ENCODE assay signal across 16 cellular contexts in the genomic region with DNA sequence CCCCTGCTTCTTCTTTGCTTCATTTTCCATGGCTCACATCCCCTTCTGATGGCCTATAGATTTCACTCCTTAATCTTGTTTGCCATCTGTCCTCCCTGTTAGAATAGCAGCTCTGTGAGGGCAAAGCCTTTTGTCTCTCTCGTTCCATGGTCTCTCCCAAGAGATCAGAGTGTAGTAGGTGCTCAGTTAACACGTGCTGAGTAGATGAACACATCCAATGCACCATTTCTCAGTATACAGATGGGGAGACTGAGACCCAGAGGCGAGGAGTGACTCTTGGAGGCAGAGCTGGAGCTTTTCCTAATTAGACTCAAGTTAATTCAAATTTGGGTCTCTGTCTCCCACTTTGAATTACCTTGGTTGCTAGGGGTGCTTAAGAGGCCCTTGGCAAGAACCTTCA. TPM values are rescaled to one million over a fixed set of nuclear protein-coding genes. Genes with fewer than 3 reads are reported as not detected.
DNase-seq lines count a peak whose midpoint lies in the region; ATAC-seq and TF ChIP-seq lines count a peak whose summit lies in the region.
"Had no signal": no experiment of that assay in that cellular context is flagged by ENCODE, and none has a peak within 500 bp of the region (broad histone marks: within the 10 kb centered on the region; RNA-seq: fewer than 3 reads in every experiment).

No MANE protein-coding gene starts in this region.

- H3K4me2 ChIP-seq in mesenchymal stem cell (ENCODE audit: low read length, poor library complexity, severe bottlenecking): no peak overlapping the region

- peaks cover 66% of the 10 kb centered on the region for H3K27me3 Mint-ChIP-seq in stimulated activated naive CD8-positive, alpha-beta T cell treated with anti-CD3 and anti-CD28 coated beads, Interleukin-15, amount 100 ng/mL, for 72 hours

- H2BK12ac ChIP-seq in mesenchymal stem cell (ENCODE audit: low read length in 2 of 2): peak overlapping the region in 1 of 2 experiments; percentile 40

- H3K9me3 ChIP-seq in HEK293 (ENCODE audit: control insufficient read depth, insufficient read depth, low read depth, low read length) (no peaks in the 10 kb centered on the region), RWPE2 (ENCODE audit: severe bottlenecking) (no peaks in the 10 kb centered on the region), mesenchymal stem cell (ENCODE audit: control insufficient read depth, low read length) (no peaks in the 10 kb centered on the region)
- H3K9me3 ChIP-seq: Peyer's patch had no signal

- H3K9ac ChIP-seq in mesenchymal stem cell (ENCODE audit: low read length): peak overlapping the region; percentile 12

- no peak overlapping the region for H2BK15ac ChIP-seq in mesenchymal stem cell (ENCODE audit: low read depth, poor library complexity, severe bottlenecking)

- peaks cover 8% of the 10 kb centered on the region for H3K27me3 ChIP-seq in RWPE2 (ENCODE audit: insufficient read depth, poor library complexity, severe bottlenecking)
- H3K27me3 ChIP-seq in mesenchymal stem cell (ENCODE audit: control insufficient read depth in 1 of 2, insufficient read depth in 1 of 2, low read length in 2 of 2): peaks cover 9 to 19% of the 10 kb centered on the region in 2 experiments
- H3K27me3 ChIP-seq: Peyer's patch had no signal

- no peaks in the 10 kb centered on the region for H3K79me1 ChIP-seq in mesenchymal stem cell (replicated peaks; ENCODE audit: low read length, poor library complexity, severe bottlenecking)

- H4K8ac ChIP-seq in mesenchymal stem cell (ENCODE audit: low read length): no peak overlapping the region

- no peak overlapping the region for H2BK120ac ChIP-seq in mesenchymal stem cell (ENCODE audit: low read depth, low read length)

- POLR2A ChIA-PET in HEK293 (lab: Yijun Ruan, JAX): no interaction called here

- peak overlapping the region; percentile 41 for H4K91ac ChIP-seq in mesenchymal stem cell (ENCODE audit: low read length)

- no peak overlapping the region for H2BK5ac ChIP-seq in mesenchymal stem cell (ENCODE audit: low read depth, low read length, poor library complexity, severe bottlenecking)

- peaks cover 7% of the 10 kb centered on the region for H3K4me1 Mint-ChIP-seq in stimulated activated naive CD8-positive, alpha-beta T cell treated with anti-CD3 and anti-CD28 coated beads, Interleukin-15, amount 100 ng/mL, for 72 hours

- no peak overlapping the region for H3K27ac ChIP-seq in HEK293 (ENCODE audit: extremely low read depth, low read depth, low read length)
- no peak overlapping the region for H3K27ac ChIP-seq in RWPE2 (ENCODE audit: poor library complexity, severe bottlenecking)
- no peak overlapping the region for H3K27ac ChIP-seq in mesenchymal stem cell (ENCODE audit: low read length, poor library complexity, severe bottlenecking)
- H3K27ac ChIP-seq: C4-2B had no signal

- H3K18ac ChIP-seq in mesenchymal stem cell (ENCODE audit: low read depth in 1 of 2, low read length in 2 of 2): no peak overlapping the region

- no peaks in the 10 kb centered on the region for H3K9me3 Mint-ChIP-seq in stimulated activated naive CD8-positive, alpha-beta T cell treated with anti-CD3 and anti-CD28 coated beads, Interleukin-15, amount 100 ng/mL, for 72 hours
- H3K9me3 Mint-ChIP-seq: CD8-positive, alpha-beta memory T cell had no signal

- H3K4me3 ChIP-seq in HEK293 (ENCODE audit: low read depth, low read length) (no peak overlapping the region), RWPE2 (ENCODE audit: severe bottlenecking) (no peak overlapping the region), mesenchymal stem cell (ENCODE audit: insufficient read depth in 1 of 2, low read depth in 1 of 2, low read length in 2 of 2) (no peak overlapping the region)
- H3K4me3 ChIP-seq: Peyer's patch had no signal

- H3K23ac ChIP-seq in mesenchymal stem cell (ENCODE audit: low read length in 2 of 2): no peak overlapping the region

- H3K36me3 ChIP-seq in HEK293 (ENCODE audit: control insufficient read depth in 2 of 2, insufficient read depth in 1 of 2, low read length in 2 of 2) (no peaks in the 10 kb centered on the region; a peak in 1 of 3 replicates), RWPE2 (ENCODE audit: low read depth) (no peaks in the 10 kb centered on the region), mesenchymal stem cell (ENCODE audit: control insufficient read depth in 1 of 2, insufficient read depth in 2 of 2, low read depth in 1 of 2, low read length in 2 of 2) (peaks cover 0 to 5% of the 10 kb centered on the region in 2 experiments)
- H3K36me3 ChIP-seq: Peyer's patch had no signal

- H2AFZ ChIP-seq in mesenchymal stem cell (ENCODE audit: low read depth, low read length): no peak overlapping the region

- 0% methylated on average over 1 of the region's 3 CpGs for WGBS in mesenchymal stem cell

- H3K4me3 Mint-ChIP-seq in stimulated activated naive CD8-positive, alpha-beta T cell treated with anti-CD3 and anti-CD28 coated beads, Interleukin-15, amount 100 ng/mL, for 72 hours: no peak overlapping the region
- H3K4me3 Mint-ChIP-seq: CD8-positive, alpha-beta memory T cell had no signal

- H3K27ac Mint-ChIP-seq in stimulated activated naive CD8-positive, alpha-beta T cell treated with anti-CD3 and anti-CD28 coated beads, Interleukin-15, amount 100 ng/mL, for 72 hours: no peak overlapping the region

- TF ChIP-seq CTCF in HEK293 (tag by site-specific recombination; IDR thresholded peaks at IDR 0.05): no peak
- no peak for TF ChIP-seq CTCF in RWPE2 (IDR thresholded peaks at IDR 0.05; ENCODE audit: poor library complexity, severe bottlenecking)

- peak; percentile 29 for DNase-seq in RWPE2 (ENCODE audit: low spot score)
- no peak for DNase-seq in mesenchymal stem cell
- DNase-seq in DMS79 (lab: John Stamatoyannopoulos, UW): no peak
- DNase-seq in GDM1 (lab: John Stamatoyannopoulos, UW): no peak
- no peak for DNase-seq in HuH-7.5 (ENCODE audit: low spot score)
- DNase-seq in stimulated activated naive CD8-positive, alpha-beta T cell treated with anti-CD3 and anti-CD28 coated beads, Interleukin-15, amount 100 ng/mL, for 72 hours: no peak
- DNase-seq: CD8-positive, alpha-beta memory T cell; GF-D8; NCI-H1105; NCI-H146; NCI-H2029 treated with DMSO at 0.1 percent for 48 hours; NCI-H345; NCI-H774; Peyer's patch had no signal

- H2AK5ac ChIP-seq in mesenchymal stem cell (ENCODE audit: low read length, severe bottlenecking): no peak overlapping the region

- CTCF ChIA-PET in HEK293 (lab: Yijun Ruan, JAX): interaction anchor here (0.6 to 2.0 kb wide), 10 partner anchors 12 to 255 kb away, joined by 3 to 8 read pairs (median 3); no protein-coding TSS in a partner anchor

- H3K4me1 ChIP-seq in HEK293 (ENCODE audit: control insufficient read depth, insufficient read depth, low read length) (peaks cover 3% of the 10 kb centered on the region; the same call in 1 of the 2 replicates), RWPE2 (ENCODE audit: insufficient read depth, poor library complexity, severe bottlenecking) (peaks cover 15% of the 10 kb centered on the region), mesenchymal stem cell (ENCODE audit: control insufficient read depth, insufficient read depth, low read depth, low read length) (peaks cover 40% of the 10 kb centered on the region)

- H3K14ac ChIP-seq in mesenchymal stem cell (ENCODE audit: low read length in 2 of 2): no peak overlapping the region

- ATAC-seq in RWPE2 (ENCODE audit: low read depth): no peak
- no peak for ATAC-seq in stimulated activated naive CD8-positive, alpha-beta T cell treated with anti-CD3 and anti-CD28 coated beads, Interleukin-15, amount 100 ng/mL, for 72 hours

- no peak overlapping the region for H3K4ac ChIP-seq in mesenchymal stem cell (ENCODE audit: low read depth in 1 of 2, low read length in 2 of 2)

TF ChIP-seq in HEK293, 187 proteins besides CTCF, POLR2A, EP300 and RAD21:
- TF ChIP-seq KLF7 (tag by site-specific recombination; IDR thresholded peaks at IDR 0.05; ENCODE audit: borderline replicate concordance): no peak
- TF ChIP-seq ZNF664 (tag by site-specific recombination; IDR thresholded peaks at IDR 0.05): peak; percentile 95
- TF ChIP-seq, protein P1, sequence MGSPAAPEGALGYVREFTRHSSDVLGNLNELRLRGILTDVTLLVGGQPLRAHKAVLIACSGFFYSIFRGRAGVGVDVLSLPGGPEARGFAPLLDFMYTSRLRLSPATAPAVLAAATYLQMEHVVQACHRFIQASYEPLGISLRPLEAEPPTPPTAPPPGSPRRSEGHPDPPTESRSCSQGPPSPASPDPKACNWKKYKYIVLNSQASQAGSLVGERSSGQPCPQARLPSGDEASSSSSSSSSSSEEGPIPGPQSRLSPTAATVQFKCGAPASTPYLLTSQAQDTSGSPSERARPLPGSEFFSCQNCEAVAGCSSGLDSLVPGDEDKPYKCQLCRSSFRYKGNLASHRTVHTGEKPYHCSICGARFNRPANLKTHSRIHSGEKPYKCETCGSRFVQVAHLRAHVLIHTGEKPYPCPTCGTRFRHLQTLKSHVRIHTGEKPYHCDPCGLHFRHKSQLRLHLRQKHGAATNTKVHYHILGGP (tag by site-specific recombination; IDR thresholded peaks at IDR 0.05): no peak

RNA-seq across cellular contexts. Expression of a gene that starts 4.2 kb away (rescaled TPM):
- polyA plus RNA-seq in mesenchymal stem cell (2013, experiment 1 of 2): 8.3 TPM
- 8.1 TPM for polyA plus RNA-seq in mesenchymal stem cell (2013, experiment 2 of 2)
- polyA plus RNA-seq: CD8-positive, alpha-beta memory T cell had no signal
